11 cellular contexts compared by ENCODE assay signal in the genomic region with DNA sequence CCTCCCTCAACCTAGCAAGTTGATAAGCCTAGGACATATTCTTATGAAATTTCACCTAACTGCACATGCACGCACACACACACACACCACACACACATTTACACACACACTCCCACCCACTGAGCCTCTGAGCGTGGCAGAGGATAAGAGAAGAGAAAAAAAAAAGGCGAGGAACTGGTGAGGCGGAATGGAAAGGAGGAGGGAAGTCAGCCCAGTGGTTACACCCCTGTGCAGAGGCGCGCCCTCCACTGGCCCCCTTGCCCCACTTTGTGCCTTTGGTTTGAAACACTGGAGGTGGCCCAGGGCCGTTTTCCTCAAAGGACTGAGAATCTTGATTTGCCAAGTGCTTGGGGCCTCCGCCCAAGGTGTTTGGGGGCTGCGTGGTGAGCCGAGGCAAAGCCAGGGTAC. TPM values are rescaled to one million over a fixed set of nuclear protein-coding genes. Genes with fewer than 3 reads are reported as not detected.
DNase-seq lines count a peak whose midpoint lies in the region; ATAC-seq, FAIRE-seq and TF ChIP-seq lines count a peak whose summit lies in the region.
"Had no signal": no experiment of that assay in that cellular context is flagged by ENCODE, and none has a peak within 500 bp of the region (broad histone marks: within the 10 kb centered on the region; RNA-seq: fewer than 3 reads in every experiment).

No MANE protein-coding gene starts in this region.

- TF ChIP-seq POLR2A in GM12892 (IDR thresholded peaks at IDR 0.05; ENCODE audit: low read depth, low read length), result no peak

- ATAC-seq in HG02571 (IDR thresholded peaks at IDR 0.05; ENCODE audit: unreplicated experiment) (no peak), GM18858 (IDR thresholded peaks at IDR 0.05; ENCODE audit: unreplicated experiment) (no peak)

- no peaks in the 10 kb centered on the region for H3K9me3 ChIP-seq in skeletal muscle satellite cell (replicated peaks; ENCODE audit: low read length)

- TF ChIP-seq CTCF in WI38 (IDR thresholded peaks at IDR 0.05; ENCODE audit: low read depth, low read length), result no peak
- no peak for TF ChIP-seq CTCF in glutamatergic neuron (IDR thresholded peaks at IDR 0.05; ENCODE audit: partially characterized antibody, unreplicated experiment)

- FAIRE-seq in GM12892 (lab: Jason Lieb, UNC), result no peak
- FAIRE-seq: A204.1 had no signal

- H3K9ac ChIP-seq in skeletal muscle satellite cell (ENCODE audit: low read depth, low read length), result no peak overlapping the region

- H3K4me2 ChIP-seq in skeletal muscle satellite cell (ENCODE audit: low read length), result peak overlapping the region; percentile 70

- H3K27me3 Mint-ChIP-seq in glutamatergic neuron (ENCODE audit: unreplicated experiment), result peaks cover 36% of the 10 kb centered on the region

- H3K4me3 ChIP-seq in WI38 (ENCODE audit: low read depth, low read length) (peak overlapping the region; percentile 45), skeletal muscle satellite cell (ENCODE audit: low read length) (peak overlapping the region; percentile 51)

- H3K4me1 ChIP-seq in skeletal muscle satellite cell (ENCODE audit: control insufficient read depth, insufficient read depth, low read length), result peaks cover 25% of the 10 kb centered on the region

- H3K4me3 Mint-ChIP-seq in glutamatergic neuron (ENCODE audit: unreplicated experiment), result peak overlapping the region; percentile 76

- H3K9me3 Mint-ChIP-seq in glutamatergic neuron (ENCODE audit: unreplicated experiment), result peaks cover 11% of the 10 kb centered on the region

- peak overlapping the region; percentile 53 for H3K27ac Mint-ChIP-seq in glutamatergic neuron (ENCODE audit: unreplicated experiment)

- peaks cover 4% of the 10 kb centered on the region for H3K27me3 ChIP-seq in skeletal muscle satellite cell (ENCODE audit: control insufficient read depth, insufficient read depth, low read length)

- no peaks in the 10 kb centered on the region for H3K36me3 ChIP-seq in skeletal muscle satellite cell (ENCODE audit: insufficient read depth, low read length)

- DNase-seq in NCI-H146 (lab: John Stamatoyannopoulos, UW) (peak; percentile 66), NCI-H146 treated with DMSO at 0.1 percent for 48 hours (lab: John Stamatoyannopoulos, UW; ENCODE audit: unreplicated experiment) (no peak), glutamatergic neuron (no peak), GM12892 (ENCODE audit: insufficient read length) (no peak)
- DNase-seq: effector CD8-positive, alpha-beta T cell; occipital lobe had no signal

- no peaks in the 10 kb centered on the region for H3K36me3 Mint-ChIP-seq in glutamatergic neuron (ENCODE audit: unreplicated experiment)

- H3K4me1 Mint-ChIP-seq in glutamatergic neuron (ENCODE audit: low read depth, unreplicated experiment), result peaks cover 3% of the 10 kb centered on the region

RNA-seq across cellular contexts. Expression of gene NR2F1, which starts 20.7 kb away (rescaled TPM):
- total RNA-seq in glutamatergic neuron (ENCODE audit: unreplicated experiment), result 0.37 TPM
- 15.7 and 19.5 TPM in 2 replicates for total RNA-seq in skeletal muscle satellite cell (2012; rRNA removed)
- not detected for polyA plus RNA-seq in GM12892 (2012; ENCODE audit: missing spikeins)

RNA-seq across cellular contexts. Expression of gene NR2F1-AS1, which starts 22.7 kb away (rescaled TPM):
- 0.39 TPM for total RNA-seq in glutamatergic neuron (ENCODE audit: unreplicated experiment)
- total RNA-seq in skeletal muscle satellite cell (2012; rRNA removed), result 11.6 and 18.8 TPM in 2 replicates
- polyA plus RNA-seq in GM12892 (2012; ENCODE audit: missing spikeins), result 1.2 TPM
